Comparison of ENCODE assay signal across 8 cellular contexts in the genomic region with DNA sequence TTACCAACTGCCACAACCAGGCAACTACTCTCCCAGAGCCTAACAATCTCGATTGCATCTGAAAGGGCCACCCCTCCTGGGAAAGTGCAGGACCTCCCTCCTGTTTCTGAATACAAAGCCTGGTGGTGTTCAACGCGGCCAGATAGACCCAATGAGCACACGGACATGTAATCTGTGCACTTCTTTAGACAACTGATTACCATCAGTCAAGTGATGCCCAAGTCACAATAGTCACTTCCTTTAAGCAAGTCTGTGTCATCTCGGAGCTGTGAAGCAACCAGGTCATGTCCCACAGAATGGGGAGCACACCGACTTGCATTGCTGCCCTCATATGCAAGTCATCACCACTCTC. TPM values are rescaled to one million over a fixed set of nuclear protein-coding genes. Genes with fewer than 3 reads are reported as not detected.
A peak's percentile ranks its signal among the peaks of the same experiment; 100 is the strongest.
DNase-seq lines count a peak whose midpoint lies in the region; ATAC-seq, FAIRE-seq and TF ChIP-seq lines count a peak whose summit lies in the region.

No MANE protein-coding gene starts in this region.

- H3K27ac ChIP-seq in K562 (ENCODE audit: extremely low read depth, low read depth, low read length), result 0 out of 3 replicates have a peak overlapping the region, but pooled peaks have one; percentile 48

- DNase-seq in Caco-2, result no peak
- peak; percentile 57 for DNase-seq in NT2/D1 (ENCODE audit: low read depth, low spot score)
- peak in 3 of 4 experiments; percentile 1 to 32 (median 9) for DNase-seq in K562 (ENCODE audit: extremely low read depth in 1 of 4, low spot score in 3 of 4)
- DNase-seq in NCI-H1930 (lab: John Stamatoyannopoulos, UW), result no peak

- H4K20me1 ChIP-seq in K562 (replicated peaks; ENCODE audit: control insufficient read depth, insufficient read depth, low read length), result no peaks in the 10 kb centered on the region

- H3K4me3 Mint-ChIP-seq in Caco-2 (ENCODE audit: unreplicated experiment), result peak overlapping the region; percentile 92

- H2AFZ ChIP-seq in K562 (ENCODE audit: low read depth, low read length), result 0 out of 2 replicates have a peak overlapping the region, but pooled peaks have one; percentile 45

- TSS peak; percentile 50 for BruUV-seq in Caco-2 (replicated peaks; lab: Mats Ljungman, UMichigan)
- BruUV-seq in K562 (replicated peaks; lab: Mats Ljungman, UMichigan), result TSS peak; percentile 67

- FAIRE-seq in K562 (lab: Jason Lieb, UNC), result no peak

- TF ChIP-seq RAD21 in K562 (CRISPR knock-in tag; conservative IDR thresholded peaks at IDR 0.05 in 1 of 2, IDR thresholded peaks at IDR 0.05 in 1 of 2), result no peak

- 0% methylated on average over 4 of the region's 6 CpGs for WGBS in K562 (ENCODE audit: insufficient coverage, low coverage, missing lambda C conversion rate)

- peak overlapping the region; percentile 45 for H3K4me3 ChIP-seq in Caco-2 (ENCODE audit: low read depth, low read length)
- H3K4me3 ChIP-seq in NT2/D1 (ENCODE audit: insufficient read length, low read depth), result peak overlapping the region; percentile 89
- peak overlapping the region; percentile 50 for H3K4me3 ChIP-seq in K562
- H3K4me3 ChIP-seq in iPS-15b (ENCODE audit: low read depth, low read length), result peak overlapping the region; percentile 75
- peak overlapping the region; percentile 83 for H3K4me3 ChIP-seq in skeletal muscle satellite cell (ENCODE audit: low read length)

- in situ Hi-C loops in K562 (cut with MboI), result no loop called here

- no peak for TF ChIP-seq CTCF in Caco-2 (IDR thresholded peaks at IDR 0.05; ENCODE audit: insufficient read depth in 1 of 2, low read depth in 1 of 2, low read length in 1 of 2, severe bottlenecking in 1 of 2, unreplicated experiment in 1 of 2)
- TF ChIP-seq CTCF in K562 (IDR thresholded peaks at IDR 0.05 in 2 of 3, conservative IDR thresholded peaks at IDR 0.05 in 1 of 3; ENCODE audit: insufficient read depth in 2 of 3, low read depth in 1 of 3, low read length in 3 of 3), result no peak

- H3K9me3 ChIP-seq in Caco-2 (no peaks in the 10 kb centered on the region), NT2/D1 (ENCODE audit: insufficient read depth, low read length) (no peaks in the 10 kb centered on the region; the same call in 1 of the 2 replicates), K562 (replicated peaks; ENCODE audit: control insufficient read depth, insufficient read depth, low read depth, low read length) (no peaks in the 10 kb centered on the region), iPS-15b (ENCODE audit: control insufficient read depth, insufficient read depth, low read length) (no peaks in the 10 kb centered on the region), skeletal muscle satellite cell (replicated peaks; ENCODE audit: low read length) (no peaks in the 10 kb centered on the region)

- H3K9ac ChIP-seq in NT2/D1 (ENCODE audit: insufficient read length, low read depth), result peak overlapping the region; percentile 94
- H3K9ac ChIP-seq in K562 (ENCODE audit: insufficient read depth in 1 of 2, low read depth in 2 of 2, low read length in 2 of 2), result peak overlapping the region; percentile 34 to 86; a peak in 3 of 4 replicates
- peak overlapping the region; percentile 81 for H3K9ac ChIP-seq in iPS-15b (ENCODE audit: low read depth, low read length)
- peak overlapping the region; percentile 85 for H3K9ac ChIP-seq in skeletal muscle satellite cell (ENCODE audit: low read depth, low read length)

- no peak for TF ChIP-seq POLR2A in K562 (conservative IDR thresholded peaks at IDR 0.05)

- CTCF ChIA-PET in Caco-2 (lab: Charles Lee), result no interaction called here
- CTCF ChIA-PET in K562 (lab: Yijun Ruan, JAX; ENCODE audit: low intra/inter-chr PET ratio), result no interaction called here

- H3K27me3 ChIP-seq in Caco-2 (replicated peaks; ENCODE audit: control insufficient read depth, insufficient read depth, low read length), result no peaks in the 10 kb centered on the region
- peaks cover 12% of the 10 kb centered on the region for H3K27me3 ChIP-seq in NT2/D1 (ENCODE audit: insufficient read depth, insufficient read length)
- no peaks in the 10 kb centered on the region for H3K27me3 ChIP-seq in K562 (ENCODE audit: control insufficient read depth in 2 of 2, insufficient read depth in 2 of 2, low read length in 2 of 2)
- H3K27me3 ChIP-seq in iPS-15b (ENCODE audit: control insufficient read depth, insufficient read depth, low read length), result peaks cover 6% of the 10 kb centered on the region
- H3K27me3 ChIP-seq in skeletal muscle satellite cell (ENCODE audit: control insufficient read depth, insufficient read depth, low read length), result peaks cover 5% of the 10 kb centered on the region

- no peaks in the 10 kb centered on the region for H3K4me1 Mint-ChIP-seq in Caco-2 (ENCODE audit: low read depth, unreplicated experiment)

- H3K9me3 Mint-ChIP-seq in Caco-2 (ENCODE audit: unreplicated experiment), result no peaks in the 10 kb centered on the region

- no peaks in the 10 kb centered on the region for H3K79me2 ChIP-seq in K562 (ENCODE audit: control insufficient read depth, insufficient read depth, low read length)

- intact Hi-C loops in Caco-2 (cut with micrococcal nuclease; ENCODE audit: unreplicated experiment) (no loop called here), K562 (cut with micrococcal nuclease) (no loop called here)

- H3K27ac Mint-ChIP-seq in Caco-2 (ENCODE audit: unreplicated experiment), result no peak overlapping the region

- POLR2A ChIA-PET in Caco-2 (lab: Charles Lee) (no interaction called here), K562 (lab: Yijun Ruan, JAX) (no interaction called here)

- H3K4me1 ChIP-seq in Caco-2 (no peaks in the 10 kb centered on the region), NT2/D1 (ENCODE audit: insufficient read depth, insufficient read length) (no peaks in the 10 kb centered on the region), K562 (replicated peaks in 1 of 2; ENCODE audit: control insufficient read depth in 2 of 2, insufficient read depth in 2 of 2, low read length in 2 of 2) (no peaks in the 10 kb centered on the region; a peak in 1 of 5 replicates), iPS-15b (ENCODE audit: control insufficient read depth, insufficient read depth, low read length) (peaks cover 7% of the 10 kb centered on the region), skeletal muscle satellite cell (ENCODE audit: control insufficient read depth, insufficient read depth, low read length) (peaks cover 14% of the 10 kb centered on the region)

- H3K36me3 Mint-ChIP-seq in Caco-2 (ENCODE audit: insufficient read depth, unreplicated experiment), result peaks cover 11% of the 10 kb centered on the region

- peak; percentile 30 for ATAC-seq in GM19023 (IDR thresholded peaks at IDR 0.05; ENCODE audit: unreplicated experiment)
- peak; percentile 37 for ATAC-seq in HG03135 (IDR thresholded peaks at IDR 0.05; ENCODE audit: unreplicated experiment)
- peak; percentile 49 for ATAC-seq in K562

- TF ChIP-seq EP300 in K562 (IDR thresholded peaks at IDR 0.05; ENCODE audit: low read length), result no peak

- H3K36me3 ChIP-seq in Caco-2 (ENCODE audit: control insufficient read depth, insufficient read depth, low read length) (no peaks in the 10 kb centered on the region), NT2/D1 (ENCODE audit: insufficient read depth, insufficient read length, low read length) (no peaks in the 10 kb centered on the region), K562 (ENCODE audit: control insufficient read depth, insufficient read depth, low read length) (no peaks in the 10 kb centered on the region), iPS-15b (ENCODE audit: control insufficient read depth, insufficient read depth, low read length) (no peaks in the 10 kb centered on the region), skeletal muscle satellite cell (ENCODE audit: insufficient read depth, low read length) (no peaks in the 10 kb centered on the region)

- H3K9me1 ChIP-seq in K562 (ENCODE audit: control insufficient read depth, insufficient read depth, low read length), result no peaks in the 10 kb centered on the region

- no peaks in the 10 kb centered on the region for H3K27me3 Mint-ChIP-seq in Caco-2 (ENCODE audit: insufficient read depth, unreplicated experiment)

- H3K4me2 ChIP-seq in K562 (ENCODE audit: insufficient read depth, low read length) (peak overlapping the region; percentile 77), skeletal muscle satellite cell (ENCODE audit: low read length) (peak overlapping the region; percentile 91)

RNA-seq across cellular contexts. Expression of gene C9orf72, which starts 0.7 kb away (rescaled TPM):
- 3.2 and 3.6 TPM in 2 replicates for total RNA-seq in Caco-2 (2022)
- 4.1 and 19.4 TPM in 2 replicates for total RNA-seq in K562 (2011; cell fraction: chromatin; rRNA removed; ENCODE audit: low replicate concordance)
- 2.7 and 3.7 TPM in 2 replicates for total RNA-seq in K562 (2011; cell fraction: nucleolus; rRNA removed)
- 7.6 and 11.2 TPM in 2 replicates for total RNA-seq in K562 (2011; cell fraction: nucleoplasm; rRNA removed)
- total RNA-seq in K562 (2014; rRNA removed), result 2.1 and 2.3 TPM in 2 replicates
- 5.1 and 5.7 TPM in 2 replicates for total RNA-seq in K562 (2014; rRNA removed; fragmentation: Illumina TruSeq; extraction: Trizol)
- total RNA-seq in K562 (2015; rRNA removed; fragmentation: Illumina TruSeq; extraction: Trizol), result 3.7 and 3.9 TPM in 2 replicates
- total RNA-seq in K562 (2021), result 3.4 and 3.8 TPM in 2 replicates
- polyA plus RNA-seq in K562 (2011; rRNA removed), result 5.5 and 6.7 TPM in 2 replicates
- polyA plus RNA-seq in K562 (2011; cell fraction: cytosol; rRNA removed), result 0.54 and 1.9 TPM in 2 replicates
- polyA plus RNA-seq in K562 (2011; cell fraction: nucleus; rRNA removed), result 6.8 and 9.3 TPM in 2 replicates
- polyA plus RNA-seq in K562 (2012), result 2.5 and 3.1 TPM in 2 replicates
- 4.1 and 4.3 TPM in 2 replicates for polyA plus RNA-seq in K562 (2014; fragmentation: Illumina TruSeq; extraction: Trizol)
- polyA plus RNA-seq in K562 (2014; fragmentation: Nextera tagmentation; extraction: Ambion mirVana), result 1 to 10 TPM; 6.3 to 7.3 TPM
- 3.0 and 3.6 TPM in 2 replicates for polyA plus RNA-seq in K562 (2014; rRNA removed)
- 10.3 and 11.9 TPM in 2 replicates for polyA minus RNA-seq in K562 (2011; rRNA and poly(A)+ RNA removed)
- 1.3 and 2.6 TPM in 2 replicates for polyA minus RNA-seq in K562 (2011; cell fraction: cytosol; rRNA and poly(A)+ RNA removed)
- polyA minus RNA-seq in K562 (2011; cell fraction: nucleus; rRNA and poly(A)+ RNA removed), result 7.0 and 15.6 TPM in 2 replicates
- 6.6 and 7.4 TPM in 2 replicates for total RNA-seq in skeletal muscle satellite cell (2012; rRNA removed)

RNA-seq across cellular contexts. Expression of gene MOB3B, which starts 42.9 kb away (rescaled TPM):
- total RNA-seq in Caco-2 (2022), result 4.7 and 5.3 TPM in 2 replicates
- total RNA-seq in K562 (2011; cell fraction: chromatin; rRNA removed; ENCODE audit: low replicate concordance), result 12.8 and 17.7 TPM in 2 replicates
- 9.3 and 12.6 TPM in 2 replicates for total RNA-seq in K562 (2011; cell fraction: nucleolus; rRNA removed)
- 17.5 and 29.5 TPM in 2 replicates for total RNA-seq in K562 (2011; cell fraction: nucleoplasm; rRNA removed)
- 3.6 and 5.0 TPM in 2 replicates for total RNA-seq in K562 (2014; rRNA removed)
- 7.4 and 7.8 TPM in 2 replicates for total RNA-seq in K562 (2014; rRNA removed; fragmentation: Illumina TruSeq; extraction: Trizol)
- 5.5 TPM in 2 replicates for total RNA-seq in K562 (2015; rRNA removed; fragmentation: Illumina TruSeq; extraction: Trizol)
- 11.7 and 12.8 TPM in 2 replicates for total RNA-seq in K562 (2021)
- 10.1 and 11.1 TPM in 2 replicates for polyA plus RNA-seq in K562 (2011; rRNA removed)
- polyA plus RNA-seq in K562 (2011; cell fraction: cytosol; rRNA removed), result 6.0 and 8.7 TPM in 2 replicates
- 5.3 and 5.6 TPM in 2 replicates for polyA plus RNA-seq in K562 (2011; cell fraction: nucleus; rRNA removed)
- polyA plus RNA-seq in K562 (2012), result 4.7 and 6.0 TPM in 2 replicates
- 10.6 and 12.5 TPM in 2 replicates for polyA plus RNA-seq in K562 (2014; fragmentation: Illumina TruSeq; extraction: Trizol)
- 1 to 10 TPM; 4.6 to 7.2 TPM for polyA plus RNA-seq in K562 (2014; fragmentation: Nextera tagmentation; extraction: Ambion mirVana)
- 5.7 and 6.9 TPM in 2 replicates for polyA plus RNA-seq in K562 (2014; rRNA removed)
- 20.4 and 22.2 TPM in 2 replicates for polyA minus RNA-seq in K562 (2011; rRNA and poly(A)+ RNA removed)
- polyA minus RNA-seq in K562 (2011; cell fraction: cytosol; rRNA and poly(A)+ RNA removed), result 7.6 and 10.5 TPM in 2 replicates
- 8.5 and 11.9 TPM in 2 replicates for polyA minus RNA-seq in K562 (2011; cell fraction: nucleus; rRNA and poly(A)+ RNA removed)
- total RNA-seq in skeletal muscle satellite cell (2012; rRNA removed), result 0.22 and 0.25 TPM in 2 replicates

RNA-seq across cellular contexts. Expression of gene IFNK, which starts 48.5 kb away (rescaled TPM):
- not detected in 2 replicates for total RNA-seq in Caco-2 (2022)
- total RNA-seq in K562 (2011; cell fraction: chromatin; rRNA removed; ENCODE audit: low replicate concordance), result not detected in 2 replicates
- not detected in 2 replicates for total RNA-seq in K562 (2011; cell fraction: nucleolus; rRNA removed)
- total RNA-seq in K562 (2011; cell fraction: nucleoplasm; rRNA removed), result not detected in 2 replicates
- total RNA-seq in K562 (2014; rRNA removed), result not detected in 2 replicates
- not detected in 2 replicates for total RNA-seq in K562 (2014; rRNA removed; fragmentation: Illumina TruSeq; extraction: Trizol)
- total RNA-seq in K562 (2015; rRNA removed; fragmentation: Illumina TruSeq; extraction: Trizol), result not detected in 2 replicates
- total RNA-seq in K562 (2021), result not detected in 2 replicates
- not detected in 2 replicates for polyA plus RNA-seq in K562 (2011; rRNA removed)
- not detected in 2 replicates for polyA plus RNA-seq in K562 (2011; cell fraction: cytosol; rRNA removed)
- not detected in 2 replicates for polyA plus RNA-seq in K562 (2011; cell fraction: nucleus; rRNA removed)
- polyA plus RNA-seq in K562 (2012), result 0.07 TPM in 1 of 2 replicates, not detected in the other
- not detected in 2 replicates for polyA plus RNA-seq in K562 (2014; fragmentation: Illumina TruSeq; extraction: Trizol)
- polyA plus RNA-seq in K562 (2014; fragmentation: Nextera tagmentation; extraction: Ambion mirVana), result under 1 TPM in 1 of 2 experiments, not detected in 1; 0.11 TPM
- not detected in 2 replicates for polyA plus RNA-seq in K562 (2014; rRNA removed)
- not detected in 2 replicates for polyA minus RNA-seq in K562 (2011; rRNA and poly(A)+ RNA removed)
- polyA minus RNA-seq in K562 (2011; cell fraction: cytosol; rRNA and poly(A)+ RNA removed), result not detected in 2 replicates
- not detected in 2 replicates for polyA minus RNA-seq in K562 (2011; cell fraction: nucleus; rRNA and poly(A)+ RNA removed)
- not detected in 2 replicates for total RNA-seq in skeletal muscle satellite cell (2012; rRNA removed)

Comparison
In these comparisons a context has a peak if more than half of its experiments do, and no peak if none do; other contexts are left out.
1. DNase-seq: peak in NT2/D1 (single experiment) and K562 (3 of 4); none in Caco-2 (0 of 2) and NCI-H1930 (0 of 2).
2. Peak in every context shown above with its lines, with median percentiles within 50 percentile points of each other: H3K4me3 ChIP-seq, ATAC-seq and H3K9ac ChIP-seq.